24 cellular contexts compared by ENCODE assay signal in the genomic region with DNA sequence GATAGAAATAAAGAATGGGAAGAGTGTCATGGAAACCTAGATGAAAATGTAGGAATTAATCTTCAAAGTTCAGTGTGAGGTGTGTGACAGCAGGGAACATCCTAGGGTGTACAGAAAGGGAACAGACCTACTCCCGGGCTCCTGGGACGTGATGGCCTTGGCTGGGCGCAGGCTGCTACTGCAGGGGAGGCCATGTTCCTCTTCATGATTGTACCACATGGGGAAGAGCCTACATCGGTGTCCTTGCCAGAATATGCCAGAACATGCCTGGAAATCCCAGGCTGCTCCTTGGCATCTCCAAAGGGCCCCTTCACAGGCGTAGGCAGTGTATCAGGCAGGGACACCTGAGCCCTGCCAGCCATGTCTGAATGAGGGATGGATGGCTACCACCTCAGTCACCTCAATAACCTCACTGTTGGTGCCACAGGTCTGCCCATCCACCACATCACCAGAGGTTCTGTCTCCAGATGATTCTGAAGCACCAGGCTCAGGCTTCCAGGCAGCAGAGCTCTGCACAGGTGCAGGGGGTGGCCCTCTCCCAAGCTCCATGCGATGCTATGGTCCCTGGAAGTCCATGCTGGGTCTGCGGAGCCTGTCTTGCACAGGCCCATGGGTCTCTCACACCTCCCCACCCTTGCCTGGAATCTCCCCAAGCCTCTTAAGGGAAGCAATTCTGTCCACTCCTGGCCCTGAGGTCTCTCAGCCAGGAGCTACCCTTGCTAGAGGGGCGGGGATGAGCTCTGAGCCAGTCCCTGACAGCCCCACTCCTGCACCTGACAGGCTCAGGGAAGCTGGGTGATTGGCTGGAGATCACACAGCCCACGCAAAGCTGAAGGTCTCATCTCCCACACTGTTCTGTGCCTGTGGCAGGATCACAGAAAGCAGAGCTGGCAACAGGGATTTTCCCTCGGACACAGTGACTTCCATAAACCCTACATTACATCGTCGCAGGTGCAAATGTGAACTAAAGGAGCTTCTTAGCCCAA. TPM values are rescaled to one million over a fixed set of nuclear protein-coding genes. Genes with fewer than 3 reads are reported as not detected.
DNase-seq lines count a peak whose midpoint lies in the region; ATAC-seq and TF ChIP-seq lines count a peak whose summit lies in the region.
"Had no signal": no experiment of that assay in that cellular context is flagged by ENCODE, and none has a peak within 500 bp of the region (broad histone marks: within the 10 kb centered on the region; RNA-seq: fewer than 3 reads in every experiment).

No MANE protein-coding gene starts in this region.

- H3K9me3 ChIP-seq in breast epithelium (no peaks in the 10 kb centered on the region), aorta (ENCODE audit: control insufficient read depth, low read length) (no peaks in the 10 kb centered on the region)

- H3K27ac Mint-ChIP-seq in MCF 10A (ENCODE audit: low read depth, unreplicated experiment) = peak overlapping the region; percentile 90
- H3K27ac Mint-ChIP-seq in osteocyte (ENCODE audit: unreplicated experiment) = peak overlapping the region; percentile 91
- H3K27ac Mint-ChIP-seq in activated CD4-positive, alpha-beta T cell treated with anti-CD3 and anti-CD28 coated beads, Interleukin-2, amount 10 ng/mL, durations not matched to agents 24 days and 14 days = no peak overlapping the region
- H3K27ac Mint-ChIP-seq: activated naive CD8-positive, alpha-beta T cell; activated T-cell treated with anti-CD3 and anti-CD28 coated beads, Interleukin-2, amount 50 U/mL, for 72 hours; effector memory CD8-positive, alpha-beta T cell; natural killer cell; stimulated activated effector memory CD8-positive, alpha-beta T cell treated with anti-CD3 and anti-CD28 coated beads, Interleukin-12 subunit alpha, Interleukin-12 subunit beta, amount 100 ng/mL, for 72 hours; T-cell had no signal

- TF ChIP-seq CTCF in MCF 10A (IDR thresholded peaks at IDR 0.05; ENCODE audit: unreplicated experiment) (no peak), breast epithelium (IDR thresholded peaks at IDR 0.05) (no peak), osteocyte (IDR thresholded peaks at IDR 0.05) (no peak)

- H3K4me1 Mint-ChIP-seq in MCF 10A (ENCODE audit: insufficient read depth, unreplicated experiment) (peaks cover 22% of the 10 kb centered on the region), osteocyte (ENCODE audit: unreplicated experiment) (peaks cover 30% of the 10 kb centered on the region)
- H3K4me1 Mint-ChIP-seq in activated CD4-positive, alpha-beta T cell treated with anti-CD3 and anti-CD28 coated beads, Interleukin-2, amount 10 ng/mL, durations not matched to agents 24 days and 14 days = no peaks in the 10 kb centered on the region
- H3K4me1 Mint-ChIP-seq: natural killer cell; stimulated activated effector memory CD8-positive, alpha-beta T cell treated with anti-CD3 and anti-CD28 coated beads, Interleukin-12 subunit alpha, Interleukin-12 subunit beta, amount 100 ng/mL, for 72 hours; T-cell had no signal

- DNase-seq in MCF 10A (ENCODE audit: unreplicated experiment) (no peak), breast epithelium (ENCODE audit: low spot score in 2 of 2) (no peak), epithelial cell of prostate (ENCODE audit: low read depth, low spot score) (no peak), osteocyte (ENCODE audit: extremely low spot score, unreplicated experiment) (no peak), aorta (no peak)
- DNase-seq in activated CD4-positive, alpha-beta T cell treated with anti-CD3 and anti-CD28 coated beads, Interleukin-2, amount 10 ng/mL, durations not matched to agents 24 days and 14 days = no peak
- DNase-seq: 8988T; activated CD8-positive, alpha-beta memory T cell treated with anti-CD3 and anti-CD28 coated beads for 24 hours; activated T-cell treated with anti-CD3 and anti-CD28 coated beads, Interleukin-2, amount 50 U/mL, for 72 hours; effector memory CD8-positive, alpha-beta T cell; mesendoderm; natural killer cell; NCI-H1092 treated with DMSO at 0.1 percent for 48 hours; NCI-H1930; NCI-H774; SHP77 treated with DMSO at 0.1 percent for 48 hours; stimulated activated CD4-positive, alpha-beta T cell treated with anti-CD3 and anti-CD28 coated beads, Interleukin-1b, Interleukin-23, amount 100 ng/mL, for 48 hours; T-cell had no signal

- no peak for TF ChIP-seq POLR2A in breast epithelium (IDR thresholded peaks at IDR 0.05)

- no peaks in the 10 kb centered on the region for H3K27me3 Mint-ChIP-seq in MCF 10A (ENCODE audit: insufficient read depth, unreplicated experiment)
- no peaks in the 10 kb centered on the region for H3K27me3 Mint-ChIP-seq in osteocyte (ENCODE audit: unreplicated experiment)
- no peaks in the 10 kb centered on the region for H3K27me3 Mint-ChIP-seq in activated CD4-positive, alpha-beta T cell treated with anti-CD3 and anti-CD28 coated beads, Interleukin-2, amount 10 ng/mL, durations not matched to agents 24 days and 14 days
- H3K27me3 Mint-ChIP-seq: activated naive CD8-positive, alpha-beta T cell; T-cell had no signal

- H3K27me3 ChIP-seq in breast epithelium = no peaks in the 10 kb centered on the region
- H3K27me3 ChIP-seq in aorta (ENCODE audit: control insufficient read depth in 1 of 2, insufficient read depth in 2 of 2, low read length in 1 of 2) = no peaks in the 10 kb centered on the region

- ATAC-seq in aorta (ENCODE audit: low FRiP score) = peak; percentile 40
- no peak for ATAC-seq in GM18519 (IDR thresholded peaks at IDR 0.05; ENCODE audit: low FRiP score, unreplicated experiment)
- no peak for ATAC-seq in GM21825 (IDR thresholded peaks at IDR 0.05; ENCODE audit: unreplicated experiment)
- ATAC-seq: activated T-cell treated with anti-CD3 and anti-CD28 coated beads, Interleukin-2, amount 50 U/mL, for 72 hours; effector memory CD8-positive, alpha-beta T cell; GM12878; natural killer cell; T-cell had no signal

- CTCF ChIA-PET in MCF 10A (lab: Yijun Ruan, JAX) = interaction anchor here (0.5 to 2.8 kb wide), 5 partner anchors 9 to 424 kb away, joined by 3 to 10 read pairs (median 3); no protein-coding TSS in a partner anchor

- POLR2A ChIA-PET in MCF 10A (lab: Yijun Ruan, JAX) = interaction anchor here (0.8 to 3.4 kb wide), 10 partner anchors 11 to 61 kb away, joined by 3 to 47 read pairs (median 9); a partner anchor contains a TSS

- H3K36me3 Mint-ChIP-seq in MCF 10A (ENCODE audit: insufficient read depth, unreplicated experiment) (peaks cover 61% of the 10 kb centered on the region), osteocyte (ENCODE audit: unreplicated experiment) (peaks cover 15% of the 10 kb centered on the region)
- H3K36me3 Mint-ChIP-seq in activated CD4-positive, alpha-beta T cell treated with anti-CD3 and anti-CD28 coated beads, Interleukin-2, amount 10 ng/mL, durations not matched to agents 24 days and 14 days (ENCODE audit: low read depth) = no peaks in the 10 kb centered on the region
- H3K36me3 Mint-ChIP-seq: natural killer cell; stimulated activated effector memory CD8-positive, alpha-beta T cell treated with anti-CD3 and anti-CD28 coated beads, Interleukin-12 subunit alpha, Interleukin-12 subunit beta, amount 100 ng/mL, for 72 hours had no signal

- H3K4me3 Mint-ChIP-seq in MCF 10A (ENCODE audit: unreplicated experiment) (peak overlapping the region; percentile 33), osteocyte (ENCODE audit: unreplicated experiment) (peak overlapping the region; percentile 30)
- no peak overlapping the region for H3K4me3 Mint-ChIP-seq in activated CD4-positive, alpha-beta T cell treated with anti-CD3 and anti-CD28 coated beads, Interleukin-2, amount 10 ng/mL, durations not matched to agents 24 days and 14 days
- H3K4me3 Mint-ChIP-seq: activated naive CD8-positive, alpha-beta T cell; activated T-cell treated with anti-CD3 and anti-CD28 coated beads, Interleukin-2, amount 50 U/mL, for 72 hours; effector memory CD8-positive, alpha-beta T cell; natural killer cell; stimulated activated effector memory CD8-positive, alpha-beta T cell treated with anti-CD3 and anti-CD28 coated beads, Interleukin-12 subunit alpha, Interleukin-12 subunit beta, amount 100 ng/mL, for 72 hours; T-cell had no signal

- WGBS in aorta, 2 donors = 92 to 97% methylated on average over 12 of the region's 12 CpGs

- H3K36me3 ChIP-seq in breast epithelium = no peaks in the 10 kb centered on the region
- H3K36me3 ChIP-seq in aorta (ENCODE audit: control insufficient read depth in 1 of 2, insufficient read depth in 2 of 2, low read length in 1 of 2) = no peaks in the 10 kb centered on the region

- H3K27ac ChIP-seq in breast epithelium = no peak overlapping the region
- peak overlapping the region; percentile 66 for H3K27ac ChIP-seq in epithelial cell of prostate
- H3K27ac ChIP-seq in aorta (ENCODE audit: low read depth in 1 of 2, low read length in 2 of 2) = no peak overlapping the region
- H3K27ac ChIP-seq: parathyroid adenoma had no signal

- H3K9me3 Mint-ChIP-seq in MCF 10A (ENCODE audit: unreplicated experiment) (no peaks in the 10 kb centered on the region), osteocyte (ENCODE audit: unreplicated experiment) (no peaks in the 10 kb centered on the region)
- no peaks in the 10 kb centered on the region for H3K9me3 Mint-ChIP-seq in activated CD4-positive, alpha-beta T cell treated with anti-CD3 and anti-CD28 coated beads, Interleukin-2, amount 10 ng/mL, durations not matched to agents 24 days and 14 days
- H3K9me3 Mint-ChIP-seq: effector memory CD8-positive, alpha-beta T cell; natural killer cell; stimulated activated effector memory CD8-positive, alpha-beta T cell treated with anti-CD3 and anti-CD28 coated beads, Interleukin-12 subunit alpha, Interleukin-12 subunit beta, amount 100 ng/mL, for 72 hours had no signal

- H3K4me1 ChIP-seq in breast epithelium (no peaks in the 10 kb centered on the region), aorta (ENCODE audit: control insufficient read depth in 1 of 2, insufficient read depth in 2 of 2, low read length in 2 of 2) (no peaks in the 10 kb centered on the region)

- no TSS peak for BruUV-seq in MCF 10A (replicated peaks; lab: Mats Ljungman, UMichigan)

- intact Hi-C loops in MCF 10A (cut with micrococcal nuclease) (loop anchor here (1.0 to 2.0 kb wide), 4 partner anchors 9 to 60 kb away; a partner anchor contains a TSS), breast epithelium (cut with DNase I; ENCODE audit: low total_unique reads) (no loop called here), aorta (cut with DNase I) (no loop called here)
- intact Hi-C loops in activated CD4-positive, alpha-beta T cell treated with anti-CD3 and anti-CD28 coated beads, Interleukin-2, amount 10 ng/mL, durations not matched to agents 24 days and 14 days (cut with micrococcal nuclease) = no loop called here

- H3K4me3 ChIP-seq in breast epithelium = no peak overlapping the region
- no peak overlapping the region for H3K4me3 ChIP-seq in aorta (ENCODE audit: low read length in 2 of 2)
- H3K4me3 ChIP-seq: GM12878 had no signal

RNA-seq across cellular contexts. Expression of a gene that starts 20.2 kb away (rescaled TPM):
- total RNA-seq in MCF 10A (2022) (5.3 and 5.8 TPM in 2 replicates), breast epithelium (10 to 100 TPM in 1 of 3 donors, 1 to 10 TPM in 2; 2.5 to 13.4 (median 2.6) TPM), osteocyte (2.5 and 3.6 TPM in 2 replicates), aorta (1 to 10 TPM; 2.4 to 6.4 TPM)
- polyA plus RNA-seq in aorta = under 1 TPM in 1 of 2 donors, not detected in 1; 0.41 TPM
- total RNA-seq in activated CD4-positive, alpha-beta T cell treated with anti-CD3 and anti-CD28 coated beads, Interleukin-2, amount 10 ng/mL, durations not matched to agents 24 days and 14 days = 0.14 and 0.30 TPM in 2 replicates
